Comparison of ENCODE assay signal across 9 cellular contexts in the genomic region with DNA sequence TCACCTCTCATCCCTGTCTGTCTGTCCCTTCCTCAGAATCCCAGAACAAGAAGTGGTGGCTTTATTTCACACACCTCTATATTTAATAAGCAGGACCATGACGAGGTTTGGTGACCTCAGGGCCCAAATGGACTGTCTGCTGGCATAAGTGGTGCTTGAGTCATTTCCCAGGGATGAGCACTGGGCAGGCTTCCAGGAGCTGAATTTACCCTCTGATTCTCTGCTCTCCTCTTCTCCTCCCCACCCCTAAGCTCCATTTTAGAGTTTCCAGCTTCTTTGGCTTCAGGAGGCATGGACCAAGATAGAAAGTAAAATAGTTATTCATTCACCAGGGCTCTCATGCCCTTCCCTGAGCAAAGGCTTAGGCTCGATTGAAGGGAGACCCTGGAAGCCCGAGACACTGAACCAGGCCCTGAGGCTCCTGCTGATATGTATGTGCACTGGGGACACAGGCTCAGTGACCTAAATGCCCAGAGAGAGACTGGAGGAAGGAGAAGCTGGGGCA.
DNase-seq lines count a peak whose midpoint lies in the region; ATAC-seq and TF ChIP-seq lines count a peak whose summit lies in the region.
"Had no signal": no experiment of that assay in that cellular context is flagged by ENCODE, and none has a peak within 500 bp of the region (broad histone marks: within the 10 kb centered on the region; RNA-seq: fewer than 3 reads in every experiment).

No MANE protein-coding gene starts in this region.

- H3K27me3 Mint-ChIP-seq in dendritic cell treated with granulocyte-macrophage colony-stimulating factor and Interleukin-4, amounts not matched to agents 40 ng/mL and 50 ng/mL, for 4 days: no peaks in the 10 kb centered on the region
- H3K27me3 Mint-ChIP-seq: activated B cell treated with CpG ODN at 0.5 μM for 24 hours had no signal

- H3K27ac Mint-ChIP-seq in dendritic cell treated with granulocyte-macrophage colony-stimulating factor and Interleukin-4, amounts not matched to agents 40 ng/mL and 50 ng/mL, for 4 days: peak overlapping the region; percentile 74
- H3K27ac Mint-ChIP-seq: activated B cell treated with CpG ODN at 0.5 μM for 24 hours had no signal

- intact Hi-C loops in dendritic cell treated with granulocyte-macrophage colony-stimulating factor and Interleukin-4, amounts not matched to agents 40 ng/mL and 50 ng/mL, for 4 days (cut with micrococcal nuclease): no loop called here

- H3K36me3 Mint-ChIP-seq in dendritic cell treated with granulocyte-macrophage colony-stimulating factor and Interleukin-4, amounts not matched to agents 40 ng/mL and 50 ng/mL, for 4 days (ENCODE audit: low read depth): peaks cover 33% of the 10 kb centered on the region

- DNase-seq in COLO668 (lab: John Stamatoyannopoulos, UW; ENCODE audit: unreplicated experiment) (peak; percentile 50), NCI-H446 (lab: John Stamatoyannopoulos, UW) (peak; percentile 35 to 66), myocyte (ENCODE audit: low read depth) (peak; percentile 96), HEK293T (ENCODE audit: extremely low spot score) (no peak)
- no peak for DNase-seq in activated CD8-positive, alpha-beta memory T cell treated with anti-CD3 and anti-CD28 coated beads for 24 hours
- DNase-seq: activated B cell treated with CpG ODN at 0.5 μM for 24 hours had no signal

- peaks cover 92% of the 10 kb centered on the region for H3K4me1 Mint-ChIP-seq in dendritic cell treated with granulocyte-macrophage colony-stimulating factor and Interleukin-4, amounts not matched to agents 40 ng/mL and 50 ng/mL, for 4 days (ENCODE audit: low read depth)

- no peak overlapping the region for H3K4me3 Mint-ChIP-seq in dendritic cell treated with granulocyte-macrophage colony-stimulating factor and Interleukin-4, amounts not matched to agents 40 ng/mL and 50 ng/mL, for 4 days
- H3K4me3 Mint-ChIP-seq: activated B cell treated with CpG ODN at 0.5 μM for 24 hours had no signal

- CTCF ChIA-PET in HEK293T (lab: Yijun Ruan, JAX): interaction anchor here (0.6 kb wide), 2 partner anchors 162 to 165 kb away, joined by 3 read pairs; no protein-coding TSS in a partner anchor

- POLR2A ChIA-PET in HEK293T (lab: Yijun Ruan, JAX): no interaction called here

- H3K9me3 Mint-ChIP-seq in dendritic cell treated with granulocyte-macrophage colony-stimulating factor and Interleukin-4, amounts not matched to agents 40 ng/mL and 50 ng/mL, for 4 days: no peaks in the 10 kb centered on the region
- H3K9me3 Mint-ChIP-seq: activated B cell treated with CpG ODN at 0.5 μM for 24 hours had no signal

- ATAC-seq in HG03460 (IDR thresholded peaks at IDR 0.05; ENCODE audit: unreplicated experiment) (no peak), HG03280 (IDR thresholded peaks at IDR 0.05; ENCODE audit: unreplicated experiment) (no peak)

TF ChIP-seq in HEK293T, 16 proteins besides CTCF, POLR2A, EP300 and RAD21:
- TF ChIP-seq FOXA1 (IDR thresholded peaks at IDR 0.05): no peak
- TF ChIP-seq SUZ12 (IDR thresholded peaks at IDR 0.05): no peak
- no peak for TF ChIP-seq TARDBP (IDR thresholded peaks at IDR 0.05)
- no peak for TF ChIP-seq ZNF384 (IDR thresholded peaks at IDR 0.05)
- no peak for TF ChIP-seq SP1 (IDR thresholded peaks at IDR 0.05)

Comparison
In these comparisons a context has a peak if more than half of its experiments do, and no peak if none do; other contexts are left out.
1. DNase-seq: peak in COLO668 (single experiment), NCI-H446 (2 of 2) and myocyte (single experiment); none in activated CD8-positive, alpha-beta memory T cell treated with anti-CD3 and anti-CD28 coated beads for 24 hours (single experiment) and HEK293T (single experiment).